Comparison of ENCODE assay signal across 1 cellular context in the genomic region with DNA sequence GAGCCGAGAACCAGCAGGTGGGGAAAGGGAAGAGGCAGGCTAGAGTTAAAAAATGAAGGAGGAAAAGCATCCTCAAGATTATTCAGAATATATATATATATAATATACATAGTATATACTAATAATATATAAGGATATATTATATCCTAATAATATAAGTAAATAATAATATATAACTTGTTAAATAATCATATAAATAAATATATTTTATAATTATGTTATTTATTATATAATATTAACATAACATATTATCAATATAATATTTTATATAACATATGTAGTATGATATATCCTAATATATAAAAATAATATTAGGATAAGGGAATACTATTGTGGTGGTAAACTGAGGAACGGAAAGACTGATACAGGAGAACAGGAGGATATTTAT.
TF ChIP-seq lines count a peak whose summit lies in the region.

No MANE protein-coding gene starts in this region.

TF ChIP-seq in HCT116, 20 proteins besides CTCF, POLR2A, EP300 and RAD21 (continued from another document):
- no peak for TF ChIP-seq ZNF274 (IDR thresholded peaks at IDR 0.05; ENCODE audit: low read depth, low read length)
- no peak for TF ChIP-seq EZH2phosphoT487 (IDR thresholded peaks at IDR 0.05; ENCODE audit: borderline replicate concordance)
- TF ChIP-seq CEBPB (IDR thresholded peaks at IDR 0.05; ENCODE audit: low read depth), result no peak
- TF ChIP-seq POLR2AphosphoS5 (IDR thresholded peaks at IDR 0.05; ENCODE audit: low read depth, low read length), result no peak
- TF ChIP-seq, protein P1, sequence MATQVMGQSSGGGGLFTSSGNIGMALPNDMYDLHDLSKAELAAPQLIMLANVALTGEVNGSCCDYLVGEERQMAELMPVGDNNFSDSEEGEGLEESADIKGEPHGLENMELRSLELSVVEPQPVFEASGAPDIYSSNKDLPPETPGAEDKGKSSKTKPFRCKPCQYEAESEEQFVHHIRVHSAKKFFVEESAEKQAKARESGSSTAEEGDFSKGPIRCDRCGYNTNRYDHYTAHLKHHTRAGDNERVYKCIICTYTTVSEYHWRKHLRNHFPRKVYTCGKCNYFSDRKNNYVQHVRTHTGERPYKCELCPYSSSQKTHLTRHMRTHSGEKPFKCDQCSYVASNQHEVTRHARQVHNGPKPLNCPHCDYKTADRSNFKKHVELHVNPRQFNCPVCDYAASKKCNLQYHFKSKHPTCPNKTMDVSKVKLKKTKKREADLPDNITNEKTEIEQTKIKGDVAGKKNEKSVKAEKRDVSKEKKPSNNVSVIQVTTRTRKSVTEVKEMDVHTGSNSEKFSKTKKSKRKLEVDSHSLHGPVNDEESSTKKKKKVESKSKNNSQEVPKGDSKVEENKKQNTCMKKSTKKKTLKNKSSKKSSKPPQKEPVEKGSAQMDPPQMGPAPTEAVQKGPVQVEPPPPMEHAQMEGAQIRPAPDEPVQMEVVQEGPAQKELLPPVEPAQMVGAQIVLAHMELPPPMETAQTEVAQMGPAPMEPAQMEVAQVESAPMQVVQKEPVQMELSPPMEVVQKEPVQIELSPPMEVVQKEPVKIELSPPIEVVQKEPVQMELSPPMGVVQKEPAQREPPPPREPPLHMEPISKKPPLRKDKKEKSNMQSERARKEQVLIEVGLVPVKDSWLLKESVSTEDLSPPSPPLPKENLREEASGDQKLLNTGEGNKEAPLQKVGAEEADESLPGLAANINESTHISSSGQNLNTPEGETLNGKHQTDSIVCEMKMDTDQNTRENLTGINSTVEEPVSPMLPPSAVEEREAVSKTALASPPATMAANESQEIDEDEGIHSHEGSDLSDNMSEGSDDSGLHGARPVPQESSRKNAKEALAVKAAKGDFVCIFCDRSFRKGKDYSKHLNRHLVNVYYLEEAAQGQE (IDR thresholded peaks at IDR 0.05; ENCODE audit: low read depth), result no peak
- TF ChIP-seq, protein P2, sequence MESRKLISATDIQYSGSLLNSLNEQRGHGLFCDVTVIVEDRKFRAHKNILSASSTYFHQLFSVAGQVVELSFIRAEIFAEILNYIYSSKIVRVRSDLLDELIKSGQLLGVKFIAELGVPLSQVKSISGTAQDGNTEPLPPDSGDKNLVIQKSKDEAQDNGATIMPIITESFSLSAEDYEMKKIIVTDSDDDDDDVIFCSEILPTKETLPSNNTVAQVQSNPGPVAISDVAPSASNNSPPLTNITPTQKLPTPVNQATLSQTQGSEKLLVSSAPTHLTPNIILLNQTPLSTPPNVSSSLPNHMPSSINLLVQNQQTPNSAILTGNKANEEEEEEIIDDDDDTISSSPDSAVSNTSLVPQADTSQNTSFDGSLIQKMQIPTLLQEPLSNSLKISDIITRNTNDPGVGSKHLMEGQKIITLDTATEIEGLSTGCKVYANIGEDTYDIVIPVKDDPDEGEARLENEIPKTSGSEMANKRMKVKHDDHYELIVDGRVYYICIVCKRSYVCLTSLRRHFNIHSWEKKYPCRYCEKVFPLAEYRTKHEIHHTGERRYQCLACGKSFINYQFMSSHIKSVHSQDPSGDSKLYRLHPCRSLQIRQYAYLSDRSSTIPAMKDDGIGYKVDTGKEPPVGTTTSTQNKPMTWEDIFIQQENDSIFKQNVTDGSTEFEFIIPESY (IDR thresholded peaks at IDR 0.05; ENCODE audit: extremely low read depth, insufficient replicate concordance, low read length), result no peak
- no peak for TF ChIP-seq YY1 (IDR thresholded peaks at IDR 0.05; ENCODE audit: extremely low read depth, insufficient replicate concordance, low read depth, low read length)
- TF ChIP-seq ZFX (IDR thresholded peaks at IDR 0.05), result no peak
- no peak for TF ChIP-seq TCF7L2 (IDR thresholded peaks at IDR 0.05; ENCODE audit: borderline replicate concordance, extremely low read depth, insufficient read depth, insufficient read length)
- TF ChIP-seq, protein P3, sequence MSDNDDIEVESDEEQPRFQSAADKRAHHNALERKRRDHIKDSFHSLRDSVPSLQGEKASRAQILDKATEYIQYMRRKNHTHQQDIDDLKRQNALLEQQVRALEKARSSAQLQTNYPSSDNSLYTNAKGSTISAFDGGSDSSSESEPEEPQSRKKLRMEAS (IDR thresholded peaks at IDR 0.05), result no peak
- TF ChIP-seq ELF1 (IDR thresholded peaks at IDR 0.05; ENCODE audit: borderline replicate concordance, low read depth), result no peak
- TF ChIP-seq SP1 (IDR thresholded peaks at IDR 0.05; ENCODE audit: low read depth), result no peak
